ENCODE assay signal across 18 cellular contexts in the genomic region with DNA sequence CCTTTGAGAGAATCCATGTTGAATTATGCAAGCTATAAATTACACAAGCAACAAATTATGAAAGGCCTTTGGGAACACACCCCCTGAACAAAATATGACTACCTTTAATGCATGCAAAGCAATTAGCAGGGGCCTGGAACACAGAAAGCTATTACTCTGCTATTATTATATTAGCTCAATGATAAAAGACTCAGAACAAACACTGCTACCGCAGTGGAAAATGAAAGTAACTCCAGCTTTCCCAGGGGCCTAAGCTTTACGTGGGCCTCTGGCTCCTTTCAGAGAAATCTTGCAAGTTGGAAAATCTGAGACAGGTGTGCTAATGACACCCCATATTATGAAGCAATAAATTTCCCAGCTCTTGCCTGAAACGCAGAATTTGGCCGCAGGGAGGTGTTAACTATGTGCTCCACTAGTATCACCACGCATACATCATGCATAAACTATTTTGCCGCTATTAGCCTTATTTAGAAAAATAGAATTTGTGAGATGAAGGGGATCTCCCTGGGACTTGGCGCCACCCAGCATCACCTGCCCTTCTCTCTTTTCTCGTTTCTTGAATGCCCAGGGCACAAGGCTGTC.
DNase-seq lines count a peak whose midpoint lies in the region; TF ChIP-seq lines count a peak whose summit lies in the region.
"Had no signal": no experiment of that assay in that cellular context is flagged by ENCODE, and none has a peak within 500 bp of the region (broad histone marks: within the 10 kb centered on the region; RNA-seq: fewer than 3 reads in every experiment).

No MANE protein-coding gene starts in this region.

- TF ChIP-seq POLR2A in stomach (IDR thresholded peaks at IDR 0.05): no peak

- no peak for TF ChIP-seq CTCF in stomach (IDR thresholded peaks at IDR 0.05)

- H3K9me3 ChIP-seq in endocrine pancreas (ENCODE audit: control insufficient read depth, low read length) (no peaks in the 10 kb centered on the region), stomach (no peaks in the 10 kb centered on the region)
- H3K9me3 ChIP-seq: BLaER1 had no signal

- no peaks in the 10 kb centered on the region for H3K27me3 ChIP-seq in endocrine pancreas (ENCODE audit: control insufficient read depth, insufficient read depth, low read length)
- H3K27me3 ChIP-seq in stomach: no peaks in the 10 kb centered on the region
- H3K27me3 ChIP-seq: BLaER1 had no signal

- H3K36me3 ChIP-seq in endocrine pancreas (ENCODE audit: control insufficient read depth, insufficient read depth, low read length): no peaks in the 10 kb centered on the region
- no peaks in the 10 kb centered on the region for H3K36me3 ChIP-seq in stomach
- H3K36me3 ChIP-seq: BLaER1 had no signal

- intact Hi-C loops in stomach (cut with DNase I; ENCODE audit: low total_unique reads): no loop called here

- H3K4me1 ChIP-seq in endocrine pancreas (ENCODE audit: control insufficient read depth, insufficient read depth, low read length): peaks cover 3% of the 10 kb centered on the region
- no peaks in the 10 kb centered on the region for H3K4me1 ChIP-seq in stomach
- H3K4me1 ChIP-seq: BLaER1 had no signal

- DNase-seq in NCI-H1417 (lab: John Stamatoyannopoulos, UW): peak in 2 of 3 experiments; percentile 31 to 71
- no peak for DNase-seq in NCI-H1417 treated with DMSO at 0.1 percent for 48 hours (lab: John Stamatoyannopoulos, UW)
- DNase-seq in NCI-H774 (lab: John Stamatoyannopoulos, UW): peak; percentile 4
- DNase-seq in stomach: peak; percentile 25
- DNase-seq in NCI-H1930 (lab: John Stamatoyannopoulos, UW): no peak
- no peak for DNase-seq in NCI-H345 treated with DMSO at 0.1 percent for 48 hours (lab: John Stamatoyannopoulos, UW; ENCODE audit: unreplicated experiment)
- no peak for DNase-seq in HPDE6-E6E7 (ENCODE audit: extremely low spot score)
- DNase-seq: CD8-positive, alpha-beta memory T cell; GF-D8; H9; NCI-H1694 treated with DMSO at 0.1 percent for 48 hours; NCI-H510A treated with DMSO at 0.1 percent for 48 hours; T-helper 17 cell had no signal

- peak overlapping the region; percentile 36 for H3K4me3 ChIP-seq in endocrine pancreas (ENCODE audit: control insufficient read depth, insufficient read depth, low read length)
- no peak overlapping the region for H3K4me3 ChIP-seq in stomach
- H3K4me3 ChIP-seq: BLaER1, SK-N-MC had no signal

- H3K27ac ChIP-seq in stomach: peak overlapping the region in 2 of 5 donors; percentile 5 to 16
- H3K27ac ChIP-seq: 22Rv1, BLaER1, KMS-11, SK-N-MC had no signal

- TF ChIP-seq EP300 in stomach (IDR thresholded peaks at IDR 0.05): no peak

- WGBS in stomach, 5 donors: 34 to 60% (median 39%) methylated on average over 8 of the region's 8 CpGs

- H3K9ac ChIP-seq in endocrine pancreas (ENCODE audit: control insufficient read depth, insufficient read depth, low read length): no peak overlapping the region
- H3K9ac ChIP-seq: BLaER1, KMS-11 had no signal

Comparison
In these comparisons a context has a peak if more than half of its experiments do, and no peak if none do; other contexts are left out.
1. DNase-seq: peak in NCI-H1417 (2 of 3), NCI-H774 (single experiment) and stomach (single experiment); none in NCI-H1417 treated with DMSO at 0.1 percent for 48 hours (single experiment), NCI-H1930 (0 of 2), NCI-H345 treated with DMSO at 0.1 percent for 48 hours (single experiment) and HPDE6-E6E7 (single experiment).